Comparison of ENCODE assay signal across 25 cellular contexts in genomic region chr18:26960901-26961300, GRCh38.
"Had no signal": no experiment of that assay in that cellular context is flagged by ENCODE, and none has a peak within 500 bp of the region (broad histone marks: within the 10 kb centered on the region; RNA-seq: fewer than 3 reads in every experiment).

No MANE protein-coding gene starts in this region.

- H3K27me3 ChIP-seq: breast epithelium, neural progenitor cell, right lobe of liver, transverse colon had no signal

- H3K4me1 Mint-ChIP-seq: activated CD4-positive, alpha-beta memory T cell treated with anti-CD3 and anti-CD28 coated beads, Interleukin-2, amount 10 ng/mL, durations not matched to agents 7 days and 5 days; activated CD4-positive, alpha-beta T cell treated with anti-CD3 and anti-CD28 coated beads, Interleukin-2, amount 10 ng/mL, durations not matched to agents 24 days and 14 days; activated naive CD8-positive, alpha-beta T cell treated with anti-CD3 and anti-CD28 coated beads, Interleukin-2, amount 10 ng/mL, durations not matched to agents 7 days and 5 days; immature natural killer cell; naive thymus-derived CD8-positive, alpha-beta T cell; stimulated activated naive B cell treated with anti-CD40 and anti-IgM and Interleukin-4, amounts not matched to agents 10 μg/mL and 1 μg/mL and 100 μg/mL, for 72 hours had no signal

- H3K9me3 Mint-ChIP-seq: activated CD4-positive, alpha-beta memory T cell treated with anti-CD3 and anti-CD28 coated beads, Interleukin-2, amount 10 ng/mL, durations not matched to agents 7 days and 5 days; activated CD4-positive, alpha-beta T cell treated with anti-CD3 and anti-CD28 coated beads, Interleukin-2, amount 10 ng/mL, durations not matched to agents 24 days and 14 days; activated naive CD4-positive, alpha-beta T cell treated with anti-CD3 and anti-CD28 coated beads for 36 hours had no signal

- H3K4me3 Mint-ChIP-seq: activated CD4-positive, alpha-beta memory T cell treated with anti-CD3 and anti-CD28 coated beads, Interleukin-2, amount 10 ng/mL, durations not matched to agents 7 days and 5 days; activated CD4-positive, alpha-beta T cell treated with anti-CD3 and anti-CD28 coated beads, Interleukin-2, amount 10 ng/mL, durations not matched to agents 24 days and 14 days; activated naive CD4-positive, alpha-beta T cell treated with anti-CD3 and anti-CD28 coated beads for 36 hours; activated naive CD8-positive, alpha-beta T cell treated with anti-CD3 and anti-CD28 coated beads, Interleukin-2, amount 10 ng/mL, durations not matched to agents 7 days and 5 days; activated T-cell treated with anti-CD3 and anti-CD28 coated beads, Interleukin-2, amount 50 U/mL, for 72 hours; endodermal cell; immature natural killer cell; mesothelial cell of epicardium; naive thymus-derived CD8-positive, alpha-beta T cell; neural progenitor cell; stimulated activated naive B cell treated with anti-CD40 and anti-IgM and Interleukin-4, amounts not matched to agents 10 μg/mL and 1 μg/mL and 100 μg/mL, for 72 hours had no signal

- H3K27ac Mint-ChIP-seq: activated CD4-positive, alpha-beta memory T cell treated with anti-CD3 and anti-CD28 coated beads, Interleukin-2, amount 10 ng/mL, durations not matched to agents 7 days and 5 days; activated CD4-positive, alpha-beta T cell treated with anti-CD3 and anti-CD28 coated beads, Interleukin-2, amount 10 ng/mL, durations not matched to agents 24 days and 14 days; activated naive CD4-positive, alpha-beta T cell treated with anti-CD3 and anti-CD28 coated beads for 36 hours; activated naive CD8-positive, alpha-beta T cell treated with anti-CD3 and anti-CD28 coated beads, Interleukin-2, amount 10 ng/mL, durations not matched to agents 7 days and 5 days; activated T-cell treated with anti-CD3 and anti-CD28 coated beads, Interleukin-2, amount 50 U/mL, for 72 hours; endodermal cell; immature natural killer cell; mesothelial cell of epicardium; naive thymus-derived CD8-positive, alpha-beta T cell; neural progenitor cell; stimulated activated naive B cell treated with anti-CD40 and anti-IgM and Interleukin-4, amounts not matched to agents 10 μg/mL and 1 μg/mL and 100 μg/mL, for 72 hours had no signal

- H3K36me3 Mint-ChIP-seq: activated naive CD8-positive, alpha-beta T cell treated with anti-CD3 and anti-CD28 coated beads, Interleukin-2, amount 10 ng/mL, durations not matched to agents 7 days and 5 days; immature natural killer cell; mesothelial cell of epicardium; naive thymus-derived CD8-positive, alpha-beta T cell; neural progenitor cell; stimulated activated naive B cell treated with anti-CD40 and anti-IgM and Interleukin-4, amounts not matched to agents 10 μg/mL and 1 μg/mL and 100 μg/mL, for 72 hours had no signal

- H3K4me3 ChIP-seq: breast epithelium, lung, neural progenitor cell, right lobe of liver, skin epidermis, transverse colon had no signal

- ATAC-seq: activated CD4-positive, CD25-positive, alpha-beta regulatory T cell treated with anti-CD3 and anti-CD28 coated beads, Interleukin-2, amount 50 U/mL, for 24 hours; activated T-cell treated with anti-CD3 and anti-CD28 coated beads, Interleukin-2, amount 50 U/mL, for 72 hours; left lobe of liver; naive thymus-derived CD8-positive, alpha-beta T cell; right lobe of liver; stimulated activated naive B cell treated with anti-CD40 and anti-IgM and Interleukin-4, amounts not matched to agents 10 μg/mL and 1 μg/mL and 100 μg/mL, for 72 hours had no signal

- H3K9me3 ChIP-seq: breast epithelium, right lobe of liver, transverse colon had no signal

- H3K27ac ChIP-seq: breast epithelium, neural progenitor cell, right lobe of liver, skin epidermis, transverse colon, VCaP had no signal

- DNase-seq: activated CD4-positive, alpha-beta memory T cell treated with anti-CD3 and anti-CD28 coated beads, Interleukin-2, amount 10 ng/mL, durations not matched to agents 7 days and 5 days; activated CD4-positive, alpha-beta T cell treated with anti-CD3 and anti-CD28 coated beads, Interleukin-2, amount 10 ng/mL, durations not matched to agents 24 days and 14 days; activated effector memory CD4-positive, alpha-beta T cell treated with Interleukin-2 at 50 U/mL for 16 hours; activated naive CD4-positive, alpha-beta T cell treated with anti-CD3 and anti-CD28 coated beads for 36 hours; activated naive CD8-positive, alpha-beta T cell treated with anti-CD3 and anti-CD28 coated beads, Interleukin-2, amount 10 ng/mL, durations not matched to agents 7 days and 5 days; activated T-cell treated with anti-CD3 and anti-CD28 coated beads, Interleukin-2, amount 50 U/mL, for 72 hours; amniotic stem cell; cerebellar nuclear complex; cortex of kidney; endodermal cell; immature natural killer cell; naive thymus-derived CD8-positive, alpha-beta T cell; posterior cingulate gyrus; right lobe of liver; stimulated activated CD4-positive, alpha-beta T cell treated with anti-CD3 and anti-CD28 coated beads, Interleukin-2, amount 100 ng/mL, for 24 hours; stimulated activated naive B cell treated with anti-CD40 and anti-IgM and Interleukin-4, amounts not matched to agents 10 μg/mL and 1 μg/mL and 100 μg/mL, for 72 hours; transverse colon had no signal

- H3K4me1 ChIP-seq: breast epithelium, transverse colon had no signal

- H3K27me3 Mint-ChIP-seq: activated CD4-positive, alpha-beta memory T cell treated with anti-CD3 and anti-CD28 coated beads, Interleukin-2, amount 10 ng/mL, durations not matched to agents 7 days and 5 days; activated CD4-positive, alpha-beta T cell treated with anti-CD3 and anti-CD28 coated beads, Interleukin-2, amount 10 ng/mL, durations not matched to agents 24 days and 14 days; activated naive CD8-positive, alpha-beta T cell treated with anti-CD3 and anti-CD28 coated beads, Interleukin-2, amount 10 ng/mL, durations not matched to agents 7 days and 5 days; naive thymus-derived CD8-positive, alpha-beta T cell; stimulated activated naive B cell treated with anti-CD40 and anti-IgM and Interleukin-4, amounts not matched to agents 10 μg/mL and 1 μg/mL and 100 μg/mL, for 72 hours had no signal

- H3K36me3 ChIP-seq: breast epithelium, neural progenitor cell, right lobe of liver, transverse colon had no signal
